In the genomic region with DNA sequence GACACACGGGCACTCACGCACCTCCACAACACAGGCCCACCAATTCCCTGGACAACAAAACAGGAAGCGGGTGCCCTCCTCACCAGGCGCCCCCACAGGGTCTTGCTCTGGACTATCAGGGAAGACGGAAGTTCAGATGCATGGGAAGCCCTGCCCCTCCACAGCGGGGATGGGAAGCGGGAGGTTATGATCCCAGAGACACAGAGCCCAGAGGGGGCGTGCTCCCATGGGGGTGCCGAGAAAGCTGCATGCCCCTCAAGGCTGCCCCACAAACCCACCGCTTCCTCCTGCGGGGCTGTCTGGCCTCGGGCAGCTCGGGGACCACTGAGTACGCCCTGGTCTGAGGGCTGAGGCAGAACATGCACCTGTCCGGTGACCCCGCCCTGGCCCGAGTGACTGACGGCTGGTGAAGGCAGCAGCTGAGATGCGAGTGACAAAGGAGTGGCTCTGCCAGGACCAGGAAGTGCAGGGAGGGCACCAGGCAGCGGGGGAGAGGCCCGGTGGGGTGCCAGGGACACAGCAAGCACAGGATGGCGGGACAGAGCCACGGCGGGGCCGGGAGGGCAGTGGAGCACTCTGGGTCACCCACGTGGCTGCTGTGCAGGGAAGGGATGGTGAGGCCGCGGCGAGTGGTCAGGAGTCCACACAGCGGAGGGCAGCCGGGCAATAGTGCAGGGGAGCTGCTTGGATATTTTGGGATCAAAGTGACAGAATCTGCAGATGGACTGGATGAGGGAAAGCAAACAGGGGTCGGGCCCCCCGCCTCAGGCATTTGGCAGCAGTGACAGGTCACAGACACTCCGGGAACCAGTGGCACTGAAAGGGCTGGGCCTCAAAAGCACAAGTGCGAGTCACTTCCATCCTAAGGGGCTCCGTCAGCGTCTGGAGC, we compare ENCODE assay signal across 15 cellular contexts. TPM values are rescaled to one million over a fixed set of nuclear protein-coding genes. Genes with fewer than 3 reads are reported as not detected.
DNase-seq lines count a peak whose midpoint lies in the region; ATAC-seq, FAIRE-seq and TF ChIP-seq lines count a peak whose summit lies in the region.
"Had no signal": no experiment of that assay in that cellular context is flagged by ENCODE, and none has a peak within 500 bp of the region (broad histone marks: within the 10 kb centered on the region; RNA-seq: fewer than 3 reads in every experiment).

No MANE protein-coding gene starts in this region.

- H3K9ac ChIP-seq in PC-3 (ENCODE audit: low read length), result peak overlapping the region; percentile 17

- H3K4me1 ChIP-seq in PC-3 (ENCODE audit: insufficient read depth, low read length) (peaks cover 45% of the 10 kb centered on the region), small intestine (ENCODE audit: control insufficient read depth in 2 of 2, insufficient read depth in 1 of 2, low read depth in 1 of 2, low read length in 1 of 2) (peaks cover 4 to 6% of the 10 kb centered on the region in 2 donors)

- H3K9me2 ChIP-seq in PC-3 (replicated peaks; ENCODE audit: low read length), result no peaks in the 10 kb centered on the region

- peak overlapping the region; percentile 56 for H3K4me2 ChIP-seq in PC-3 (ENCODE audit: low read length)

- peak; percentile 2 for DNase-seq in NCI-H146 (lab: John Stamatoyannopoulos, UW)
- no peak for DNase-seq in NCI-H146 treated with DMSO at 0.1 percent for 48 hours (lab: John Stamatoyannopoulos, UW; ENCODE audit: unreplicated experiment)
- peak; percentile 6 for DNase-seq in PC-3
- peak; percentile 91 for DNase-seq in left lobe of liver (ENCODE audit: low spot score)
- DNase-seq in small intestine, result peak; percentile 62
- DNase-seq in OCI-M1 (lab: John Stamatoyannopoulos, UW), result no peak
- DNase-seq in NCI-H82 (lab: John Stamatoyannopoulos, UW), result no peak
- DNase-seq in NOMO-1 treated with DMSO at 0.1 percent for 48 hours (lab: John Stamatoyannopoulos, UW; ENCODE audit: unreplicated experiment), result no peak
- DNase-seq: activated B cell treated with CpG ODN at 0.5 μM for 24 hours; activated T-cell treated with anti-CD3 and anti-CD28 coated beads for 4 hours; Karpas-422; NCI-H2081 treated with DMSO at 0.1 percent for 48 hours; NK-92 treated with Interleukin-12 subunit alpha and Interleukin-12 subunit beta, amount 100 ng/mL, for 24 hours had no signal

- no peak for TF ChIP-seq CTCF in PC-3 (conservative IDR thresholded peaks at IDR 0.05; ENCODE audit: low read depth, low read length)

- H4K20me1 ChIP-seq in PC-3 (ENCODE audit: low read length), result peaks cover 16% of the 10 kb centered on the region

- intact Hi-C loops in PC-3 (cut with micrococcal nuclease), result loop anchor here (5.0 kb wide), 1 partner anchor 148 kb away; no protein-coding TSS in a partner anchor

- 54 to 76% (median 75%) methylated on average over 35 to 37 of the region's 37 CpGs for WGBS in small intestine, 3 donors

- peak overlapping the region; percentile 78 for H3K27ac ChIP-seq in PC-3 (ENCODE audit: low read length)
- H3K27ac ChIP-seq in small intestine (ENCODE audit: low read depth in 1 of 2, low read length in 1 of 2), result peak overlapping the region; percentile 86 to 87

- BruUV-seq in PC-3 (replicated peaks; lab: Mats Ljungman, UMichigan), result no TSS peak

- H3K4me3 ChIP-seq in PC-3 (ENCODE audit: low read length), result peak overlapping the region; percentile 17; the same call in 1 of the 2 replicates
- no peak overlapping the region for H3K4me3 ChIP-seq in small intestine (ENCODE audit: low read depth in 1 of 2, low read length in 2 of 2)
- H3K4me3 ChIP-seq: coronary artery had no signal

- H3K9me3 ChIP-seq in PC-3 (ENCODE audit: low read length), result no peaks in the 10 kb centered on the region
- no peaks in the 10 kb centered on the region for H3K9me3 ChIP-seq in small intestine (ENCODE audit: control insufficient read depth, low read depth)

- peaks cover 65% of the 10 kb centered on the region for H3K36me3 ChIP-seq in PC-3 (ENCODE audit: low read depth, low read length)
- H3K36me3 ChIP-seq in small intestine (ENCODE audit: control insufficient read depth in 2 of 2, insufficient read depth in 2 of 2, low read length in 2 of 2), result peaks cover 1 to 6% of the 10 kb centered on the region in 2 donors

- CTCF ChIA-PET in PC-3 (lab: Charles Lee), result no interaction called here

- H3K27me3 ChIP-seq in PC-3 (ENCODE audit: low read length), result no peaks in the 10 kb centered on the region
- no peaks in the 10 kb centered on the region for H3K27me3 ChIP-seq in small intestine (ENCODE audit: control insufficient read depth in 2 of 2, insufficient read depth in 2 of 2, low read length in 2 of 2)

- ATAC-seq in PC-3 (no peak), left lobe of liver (peak; percentile 45)

- peaks cover 63% of the 10 kb centered on the region for H3K79me2 ChIP-seq in PC-3 (ENCODE audit: low read length)

- POLR2A ChIA-PET in PC-3 (lab: Charles Lee; ENCODE audit: unreplicated experiment), result no interaction called here

- no peak overlapping the region for H2AFZ ChIP-seq in PC-3 (ENCODE audit: low read length)

- no peaks in the 10 kb centered on the region for H3F3A ChIP-seq in PC-3 (ENCODE audit: low read length, unreplicated experiment)

- FAIRE-seq in small intestine (lab: Jason Lieb, UNC), result no peak
- FAIRE-seq: A204.1 had no signal

RNA-seq across cellular contexts. Expression of a gene that starts 18.6 kb away (rescaled TPM):
- total RNA-seq in PC-3 (2014; rRNA removed), result 130 and 165 TPM in 2 replicates
- total RNA-seq in left lobe of liver, result 136 TPM
- 10 to 100 TPM; 67.8 to 84.1 (median 70.0) TPM for polyA plus RNA-seq in small intestine

RNA-seq across cellular contexts. Expression of a gene that starts 35.5 kb away (rescaled TPM):
- total RNA-seq in PC-3 (2014; rRNA removed) (11.6 and 18.3 TPM in 2 replicates), left lobe of liver (13.6 TPM)
- 100 to 1,000 TPM in 1 of 3 donors, 10 to 100 TPM in 2; 25.5 to 232 (median 71.3) TPM for polyA plus RNA-seq in small intestine

Comparison
In these comparisons a context has a peak if more than half of its experiments do, and no peak if none do; other contexts are left out.
1. DNase-seq: peak in NCI-H146 (single experiment), PC-3 (single experiment), left lobe of liver (single experiment) and small intestine (single experiment); none in NCI-H146 treated with DMSO at 0.1 percent for 48 hours (single experiment), OCI-M1 (single experiment), NCI-H82 (single experiment) and NOMO-1 treated with DMSO at 0.1 percent for 48 hours (single experiment).